In genomic region chr16:56279914-56280313, GRCh38 we compare ENCODE assay signal across 1 cellular context.
TF ChIP-seq lines count a peak whose summit lies in the region.

No MANE protein-coding gene starts in this region.

TF ChIP-seq in H1, 55 proteins besides CTCF, POLR2A, EP300 and RAD21 (continued from another document):
- TF ChIP-seq TAF1 (IDR thresholded peaks at IDR 0.05; ENCODE audit: low read depth, low read length) = no peak
- no peak for TF ChIP-seq KDM1A (IDR thresholded peaks at IDR 0.05; ENCODE audit: borderline replicate concordance, low read length)
- TF ChIP-seq SP4 (IDR thresholded peaks at IDR 0.05; ENCODE audit: low read length) = no peak
- TF ChIP-seq KDM4A (IDR thresholded peaks at IDR 0.05; ENCODE audit: low read depth, low read length, severe bottlenecking) = no peak
- no peak for TF ChIP-seq PHF8 (conservative IDR thresholded peaks at IDR 0.05; ENCODE audit: low read depth, low read length)
- no peak for TF ChIP-seq BRCA1 (IDR thresholded peaks at IDR 0.05; ENCODE audit: low read depth, low read length)
- TF ChIP-seq HDAC2 (IDR thresholded peaks at IDR 0.05; ENCODE audit: borderline replicate concordance in 1 of 2, low read depth in 2 of 2, low read length in 2 of 2) = no peak
- TF ChIP-seq CTBP2 (IDR thresholded peaks at IDR 0.05; ENCODE audit: borderline replicate concordance, insufficient read depth, insufficient read length, low read length) = no peak
- TF ChIP-seq ATF2 (IDR thresholded peaks at IDR 0.05; ENCODE audit: low read length) = no peak
- no peak for TF ChIP-seq CBX5 (IDR thresholded peaks at IDR 0.05; ENCODE audit: low read depth, low read length)
- no peak for TF ChIP-seq SIN3A (conservative IDR thresholded peaks at IDR 0.05 in 1 of 2, IDR thresholded peaks at IDR 0.05 in 1 of 2; ENCODE audit: low read depth in 1 of 2, low read length in 2 of 2)
- no peak for TF ChIP-seq RNF2 (IDR thresholded peaks at IDR 0.05; ENCODE audit: borderline replicate concordance, low read depth, low read length, missing control alignments, poor library complexity, severe bottlenecking)
- no peak for TF ChIP-seq EZH2 (IDR thresholded peaks at IDR 0.05; ENCODE audit: low read depth, low read length, severe bottlenecking)
TF ChIP-seq in H1: peak in this region for 0.
